ENCODE assay signal across 1 cellular context in genomic region chr6:100346828-100347227, GRCh38.
TF ChIP-seq lines count a peak whose summit lies in the region.

No MANE protein-coding gene starts in this region.

TF ChIP-seq in HCT116, 20 proteins besides CTCF, POLR2A, EP300 and RAD21 (continued from another document):
- TF ChIP-seq ZBTB33 (IDR thresholded peaks at IDR 0.05; ENCODE audit: extremely low read depth, insufficient replicate concordance, low read length) (no peak), CBX3 (IDR thresholded peaks at IDR 0.05; ENCODE audit: low read depth) (no peak), EZH2 (IDR thresholded peaks at IDR 0.05) (no peak), ZNF274 (IDR thresholded peaks at IDR 0.05; ENCODE audit: low read depth, low read length) (no peak), ATF3 (IDR thresholded peaks at IDR 0.05) (no peak), MAX (IDR thresholded peaks at IDR 0.05) (no peak), JUND (IDR thresholded peaks at IDR 0.05) (no peak), FOSL1 (IDR thresholded peaks at IDR 0.05; ENCODE audit: low read depth) (no peak), ZFX (IDR thresholded peaks at IDR 0.05) (no peak), POLR2AphosphoS5 (IDR thresholded peaks at IDR 0.05; ENCODE audit: low read depth, low read length) (no peak), SIN3A (IDR thresholded peaks at IDR 0.05; ENCODE audit: low read depth) (no peak), EGR1 (IDR thresholded peaks at IDR 0.05; ENCODE audit: low read depth) (no peak), ELF1 (IDR thresholded peaks at IDR 0.05; ENCODE audit: borderline replicate concordance, low read depth) (no peak)
